13 cellular contexts compared by ENCODE assay signal in the genomic region with DNA sequence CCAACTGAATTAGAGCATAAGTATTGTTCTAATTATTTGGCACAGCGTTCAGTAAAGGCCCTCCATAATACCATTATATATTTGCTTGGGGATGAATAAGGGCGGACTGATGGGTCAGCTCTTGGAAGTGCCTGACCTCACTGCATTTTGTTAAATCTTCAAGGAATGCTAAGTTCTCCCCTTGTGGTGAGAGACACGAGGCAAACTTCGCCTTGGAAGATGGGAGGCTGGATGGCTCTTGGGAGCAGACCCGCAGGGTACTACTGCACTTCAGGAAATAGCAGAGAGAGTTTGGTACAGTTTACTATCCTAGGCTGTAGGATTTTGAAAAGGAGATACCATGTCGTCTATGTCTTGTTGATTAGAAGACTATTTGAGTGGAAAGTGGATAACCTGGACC.
DNase-seq lines count a peak whose midpoint lies in the region; ATAC-seq, FAIRE-seq and TF ChIP-seq lines count a peak whose summit lies in the region.
"Had no signal": no experiment of that assay in that cellular context is flagged by ENCODE, and none has a peak within 500 bp of the region (broad histone marks: within the 10 kb centered on the region; RNA-seq: fewer than 3 reads in every experiment).

No MANE protein-coding gene starts in this region.

- H4K20me1 ChIP-seq in KMS-11 (ENCODE audit: insufficient read depth): no peaks in the 10 kb centered on the region

- H3K27me3 ChIP-seq in KMS-11 (ENCODE audit: insufficient read depth, low read depth) (no peaks in the 10 kb centered on the region), stomach (no peaks in the 10 kb centered on the region)
- no peaks in the 10 kb centered on the region for H3K27me3 ChIP-seq in naive thymus-derived CD4-positive, alpha-beta T cell (ENCODE audit: control insufficient read depth in 2 of 2, insufficient read depth in 2 of 2, low read length in 2 of 2)
- H3K27me3 ChIP-seq: gastrocnemius medialis, suprapubic skin had no signal

- H3K4me3 ChIP-seq in KMS-11 (IDR thresholded peaks at IDR 0.05; ENCODE audit: insufficient read depth, low read depth, low read length) (no peak overlapping the region), cardiac fibroblast (replicated peaks in 1 of 2; ENCODE audit: low read depth in 2 of 2, low read length in 2 of 2) (no peak overlapping the region), stomach (no peak overlapping the region)
- no peak overlapping the region for H3K4me3 ChIP-seq in naive thymus-derived CD4-positive, alpha-beta T cell (ENCODE audit: low read length)

- no TSS peak for BruUV-seq in Calu3 (replicated peaks; lab: Mats Ljungman, UMichigan)

- no peak overlapping the region for H2AFZ ChIP-seq in KMS-11 (ENCODE audit: low read depth)

- POLR2A ChIA-PET in naive thymus-derived CD4-positive, alpha-beta T cell (lab: Charles Lee): no interaction called here

- H3K4me1 Mint-ChIP-seq in Calu3 (ENCODE audit: low read depth, unreplicated experiment): peaks cover 46% of the 10 kb centered on the region
- H3K4me1 Mint-ChIP-seq in naive thymus-derived CD4-positive, alpha-beta T cell: peaks cover 17 to 43% (median 36%) of the 10 kb centered on the region in 7 donors

- H3K4me2 ChIP-seq in KMS-11: peak overlapping the region; percentile 94; the same call in 1 of the 2 replicates

- H3K9me3 ChIP-seq in naive thymus-derived CD4-positive, alpha-beta T cell (ENCODE audit: control insufficient read depth in 2 of 3, low read length in 3 of 3): no peaks in the 10 kb centered on the region
- no peaks in the 10 kb centered on the region for H3K9me3 ChIP-seq in stomach
- H3K9me3 ChIP-seq: gastrocnemius medialis, suprapubic skin had no signal

- FAIRE-seq in GM19239 (lab: Jason Lieb, UNC): no peak
- FAIRE-seq: bronchial epithelial cell had no signal

- no peaks in the 10 kb centered on the region for H3K36me3 ChIP-seq in KMS-11 (ENCODE audit: insufficient read depth)
- no peaks in the 10 kb centered on the region for H3K36me3 ChIP-seq in naive thymus-derived CD4-positive, alpha-beta T cell (ENCODE audit: control insufficient read depth in 2 of 3, insufficient read depth in 3 of 3, low read length in 3 of 3)
- H3K36me3 ChIP-seq in stomach: peaks cover 0 to 17% (median 10%) of the 10 kb centered on the region in 4 donors
- H3K36me3 ChIP-seq: suprapubic skin had no signal

- 56 to 66% (median 61%) methylated on average over 6 of the region's 6 CpGs for WGBS in stomach, 5 donors

- H3K4me1 ChIP-seq in KMS-11 (ENCODE audit: low read depth, poor library complexity, severe bottlenecking) (peaks cover 12% of the 10 kb centered on the region), stomach (peaks cover 0 to 17% (median 7%) of the 10 kb centered on the region in 4 donors)
- peaks cover 0 to 10% of the 10 kb centered on the region in 2 donors for H3K4me1 ChIP-seq in naive thymus-derived CD4-positive, alpha-beta T cell (ENCODE audit: control insufficient read depth in 2 of 2, insufficient read depth in 2 of 2, low read length in 2 of 2)

- CTCF ChIA-PET in Calu3 (lab: Charles Lee): interaction anchor here (0.6 kb wide), 1 partner anchor 165 kb away, joined by 5 read pairs; no protein-coding TSS in a partner anchor
- CTCF ChIA-PET in naive thymus-derived CD4-positive, alpha-beta T cell (lab: Charles Lee): no interaction called here

- intact Hi-C loops in Calu3 (cut with micrococcal nuclease; ENCODE audit: unreplicated experiment) (no loop called here), stomach (cut with DNase I; ENCODE audit: low total_unique reads) (no loop called here)
- intact Hi-C loops in naive thymus-derived CD4-positive, alpha-beta T cell (cut with micrococcal nuclease): loop anchor here (2.0 to 10.0 kb wide), 3 partner anchors 61 to 756 kb away; partner anchors contain the start of genes EFCAB13 (in 1 of the 2) and OSBPL7 (in 1 of the 2)

- TF ChIP-seq EP300 in stomach (IDR thresholded peaks at IDR 0.05): no peak

- H3K9me3 Mint-ChIP-seq in Calu3 (ENCODE audit: low read depth, unreplicated experiment): no peaks in the 10 kb centered on the region
- peaks cover 0 to 3% (median 0%) of the 10 kb centered on the region in 11 donors for H3K9me3 Mint-ChIP-seq in naive thymus-derived CD4-positive, alpha-beta T cell

- no peak overlapping the region for H3K9ac ChIP-seq in KMS-11

- peaks cover 54% of the 10 kb centered on the region for H3K36me3 Mint-ChIP-seq in Calu3 (ENCODE audit: insufficient read depth, unreplicated experiment)
- peaks cover 0 to 29% (median 13%) of the 10 kb centered on the region in 5 donors for H3K36me3 Mint-ChIP-seq in naive thymus-derived CD4-positive, alpha-beta T cell

- TF ChIP-seq CTCF in Calu3 (IDR thresholded peaks at IDR 0.05; ENCODE audit: unreplicated experiment) (no peak), KMS-11 (conservative IDR thresholded peaks at IDR 0.05; ENCODE audit: low read depth, low read length) (no peak), cardiac fibroblast (IDR thresholded peaks at IDR 0.05; ENCODE audit: low read depth, low read length) (no peak), stomach (IDR thresholded peaks at IDR 0.05) (no peak)

- H3K27ac ChIP-seq in KMS-11: no peak overlapping the region
- no peak overlapping the region for H3K27ac ChIP-seq in naive thymus-derived CD4-positive, alpha-beta T cell (ENCODE audit: low read depth, low read length)
- no peak overlapping the region for H3K27ac ChIP-seq in stomach
- H3K27ac ChIP-seq: suprapubic skin had no signal

- H3K27me3 Mint-ChIP-seq in Calu3 (ENCODE audit: unreplicated experiment): no peaks in the 10 kb centered on the region
- H3K27me3 Mint-ChIP-seq in naive thymus-derived CD4-positive, alpha-beta T cell: no peaks in the 10 kb centered on the region

- H3K27ac Mint-ChIP-seq in Calu3 (ENCODE audit: unreplicated experiment): peak overlapping the region; percentile 66
- H3K27ac Mint-ChIP-seq in naive thymus-derived CD4-positive, alpha-beta T cell: peak overlapping the region in 8 of 9 donors; percentile 70 to 97 (median 94)

- ATAC-seq in naive thymus-derived CD4-positive, alpha-beta T cell: no peak
- ATAC-seq: gastrocnemius medialis had no signal

- H3K79me2 ChIP-seq in KMS-11 (ENCODE audit: insufficient read depth, low read depth): no peaks in the 10 kb centered on the region

- peak overlapping the region; percentile 94 for H3K4me3 Mint-ChIP-seq in Calu3 (ENCODE audit: low read depth, unreplicated experiment)
- H3K4me3 Mint-ChIP-seq in naive thymus-derived CD4-positive, alpha-beta T cell: peak overlapping the region; percentile 81 to 97 (median 95)

- no peak for TF ChIP-seq POLR2A in stomach (IDR thresholded peaks at IDR 0.05)

- DNase-seq in Calu3 (no peak), cardiac fibroblast (ENCODE audit: low read depth in 2 of 2) (peak; percentile 3 to 9), cerebellum (ENCODE audit: low spot score) (no peak), stomach (no peak), GM19239 (ENCODE audit: insufficient read length, low spot score) (no peak), Kasumi-1 (lab: John Stamatoyannopoulos, UW) (no peak)
- DNase-seq in naive thymus-derived CD4-positive, alpha-beta T cell: no peak
- DNase-seq: activated CD4-positive, CD25-positive, alpha-beta regulatory T cell treated with anti-CD3 and anti-CD28 coated beads, Interleukin-2, amount 50 U/mL, for 72 hours; gastrocnemius medialis; NCI-H187 had no signal

Comparison
In these comparisons a context has a peak if more than half of its experiments do, and no peak if none do; other contexts are left out.
1. DNase-seq: peak in cardiac fibroblast (2 of 2); none in Calu3 (single experiment), naive thymus-derived CD4-positive, alpha-beta T cell (0 of 9), cerebellum (single experiment), stomach (single experiment), GM19239 (single experiment) and Kasumi-1 (0 of 2).
2. intact Hi-C loops: an anchor here in naive thymus-derived CD4-positive, alpha-beta T cell (2.0 to 10.0 kb wide); none called in Calu3 and stomach.